ENCODE assay signal across 8 cellular contexts in genomic region chr10:32346134-32346550, GRCh38. TPM values are rescaled to one million over a fixed set of nuclear protein-coding genes. Genes with fewer than 3 reads are reported as not detected.
A peak's percentile ranks its signal among the peaks of the same experiment; 100 is the strongest.
DNase-seq lines count a peak whose midpoint lies in the region; ATAC-seq, FAIRE-seq and TF ChIP-seq lines count a peak whose summit lies in the region.

No MANE protein-coding gene starts in this region.

- H3K9ac ChIP-seq in SK-N-MC (ENCODE audit: insufficient read length) = peak overlapping the region; percentile 100

- H3K27me3 ChIP-seq in pancreas (no peaks in the 10 kb centered on the region), tibial artery (no peaks in the 10 kb centered on the region)

- H3K4me1 ChIP-seq in pancreas = peaks cover 6 to 40% (median 27%) of the 10 kb centered on the region in 3 donors
- H3K4me1 ChIP-seq in tibial artery = peaks cover 0 to 79% (median 37%) of the 10 kb centered on the region in 4 donors

- ATAC-seq in HG02588 (IDR thresholded peaks at IDR 0.05; ENCODE audit: unreplicated experiment) (peak; percentile 77), Right ventricle myocardium superior (ENCODE audit: poor library complexity) (peak; percentile 97), pancreas (peak; percentile 93 to 98 (median 94))

- intact Hi-C loops in Right ventricle myocardium superior (cut with DNase I) = loop anchor here (5.0 kb wide), 1 partner anchor 89 kb away; no protein-coding TSS in a partner anchor
- intact Hi-C loops in pancreas (cut with DNase I) = loop anchor here in 1 of 3 donors (5.0 kb wide), 1 partner anchor 89 kb away; no protein-coding TSS in a partner anchor
- intact Hi-C loops in tibial artery (cut with DNase I; ENCODE audit: low total_unique reads) = loop anchor here (2.0 to 10.0 kb wide), 3 partner anchors 31 to 291 kb away; partner anchors contain the start of gene KIF5B

- TF ChIP-seq CTCF in GM12864 (IDR thresholded peaks at IDR 0.05; ENCODE audit: low read depth, low read length, missing control alignments) = peak; percentile 93
- peak; percentile 74 for TF ChIP-seq CTCF in NB4 (IDR thresholded peaks at IDR 0.05; ENCODE audit: low read depth, low read length)
- TF ChIP-seq CTCF in pancreas (IDR thresholded peaks at IDR 0.05) = peak; percentile 94 to 98 (median 97)
- TF ChIP-seq CTCF in tibial artery (IDR thresholded peaks at IDR 0.05) = peak; percentile 96 to 97

- H3K4me3 ChIP-seq in GM12864 (ENCODE audit: low read depth, low read length) = peak overlapping the region; percentile 79
- H3K4me3 ChIP-seq in NB4 (ENCODE audit: low read depth, low read length) = peak overlapping the region; percentile 94
- H3K4me3 ChIP-seq in SK-N-MC = peak overlapping the region; percentile 89
- H3K4me3 ChIP-seq in pancreas = peak overlapping the region; percentile 52 to 94 (median 82)
- peak overlapping the region; percentile 62 to 76 for H3K4me3 ChIP-seq in tibial artery

- FAIRE-seq in pancreas (lab: Jason Lieb, UNC) = no peak

- no peak for TF ChIP-seq POLR2A in NB4 (IDR thresholded peaks at IDR 0.05; ENCODE audit: extremely low read depth, insufficient read length)

- no peaks in the 10 kb centered on the region for H3K9me3 ChIP-seq in SK-N-MC (ENCODE audit: low read depth, low read length)
- H3K9me3 ChIP-seq in pancreas = no peaks in the 10 kb centered on the region
- no peaks in the 10 kb centered on the region for H3K9me3 ChIP-seq in tibial artery

- H3K27ac ChIP-seq in SK-N-MC (peak overlapping the region; percentile 99), pancreas (peak overlapping the region; percentile 100), tibial artery (peak overlapping the region; percentile 95 to 99)

- DNase-seq in GM12864 (ENCODE audit: low read depth) (peak; percentile 86), NB4 (ENCODE audit: low read depth) (peak; percentile 93), SK-N-MC (ENCODE audit: low read depth, low spot score) (peak; percentile 28), Right ventricle myocardium superior (peak; percentile 97), pancreas (peak; percentile 93 to 97 (median 96)), tibial artery (peak; percentile 96 to 98)
- peak; percentile 91 for DNase-seq in activated naive CD8-positive, alpha-beta T cell treated with anti-CD3 and anti-CD28 coated beads, Interleukin-2, amount 50 U/mL, for 16 hours (ENCODE audit: low read depth, low spot score)

- H3K36me3 ChIP-seq in SK-N-MC (ENCODE audit: insufficient read depth, low read length) (peaks cover 17% of the 10 kb centered on the region), pancreas (no peaks in the 10 kb centered on the region), tibial artery (no peaks in the 10 kb centered on the region)

- 0% methylated on average over 28 to 30 of the region's 30 CpGs for WGBS in pancreas, 2 donors

RNA-seq across cellular contexts. Expression of gene EPC1, which starts 0.8 kb away (rescaled TPM):
- total RNA-seq in Right ventricle myocardium superior = 17.3 TPM
- total RNA-seq in pancreas = 10 to 100 TPM; 12.9 to 21.8 (median 16.4) TPM
- 10 to 100 TPM; 11.3 to 19.8 TPM for polyA plus RNA-seq in pancreas

Comparison
In these comparisons a context has a peak if more than half of its experiments do, and no peak if none do; other contexts are left out.
1. Peak in every context shown above with its lines: DNase-seq, ATAC-seq, H3K4me3 ChIP-seq and H3K27ac ChIP-seq.
2. DNase-seq: peak in every context shown above with its lines; median percentile 97 in Right ventricle myocardium superior; 97 in tibial artery; 96 in pancreas; 93 in NB4; 91 in activated naive CD8-positive, alpha-beta T cell treated with anti-CD3 and anti-CD28 coated beads, Interleukin-2, amount 50 U/mL, for 16 hours; 86 in GM12864; 28 in SK-N-MC.